8 cellular contexts compared by ENCODE assay signal in the genomic region with DNA sequence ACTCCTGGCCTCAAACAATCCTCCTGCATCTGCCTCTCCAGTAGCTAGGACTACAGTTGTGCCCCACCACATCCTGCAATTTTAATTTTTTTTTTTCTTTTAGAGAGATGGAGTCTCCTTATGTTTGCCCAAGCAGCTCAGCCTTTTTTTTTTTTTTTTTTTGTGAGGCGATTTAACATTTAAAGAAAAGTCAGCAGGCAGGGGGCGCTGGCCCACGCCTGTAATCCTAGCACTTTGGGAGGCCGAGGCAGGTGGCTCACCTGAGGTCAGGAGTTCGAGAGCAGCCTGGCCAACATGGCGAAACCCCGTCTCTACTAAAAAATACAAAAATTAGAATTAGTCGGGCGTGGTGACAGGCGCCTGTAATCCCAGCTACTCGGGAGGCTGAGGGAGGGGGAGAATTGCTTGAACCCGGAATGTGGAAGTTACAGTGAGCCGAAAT. TPM values are rescaled to one million over a fixed set of nuclear protein-coding genes. Genes with fewer than 3 reads are reported as not detected.
DNase-seq lines count a peak whose midpoint lies in the region; ATAC-seq and TF ChIP-seq lines count a peak whose summit lies in the region.
"Not testable (repeated sequence)": the region's sequence is repeated elsewhere in the genome, so short reads cannot be mapped to it uniquely, and the experiment has no call there.

No MANE protein-coding gene starts in this region.

- not testable (repeated sequence) for H3K9me3 Mint-ChIP-seq in nephron progenitor cell

- H4K91ac ChIP-seq in IMR-90 (ENCODE audit: insufficient read depth, low read depth, low read length): not testable (repeated sequence)

- not testable (repeated sequence) for H2BK15ac ChIP-seq in IMR-90 (ENCODE audit: low read depth, low read length)

- H2AK9ac ChIP-seq in IMR-90 (replicated peaks; ENCODE audit: low read depth, low read length, poor library complexity): not testable (repeated sequence)

- peaks cover 40% of the 10 kb centered on the region for H3K4me1 Mint-ChIP-seq in nephron progenitor cell

- not testable (repeated sequence) for TF ChIP-seq RAD21 in IMR-90 (IDR thresholded peaks at IDR 0.05; ENCODE audit: low read length)

- peak overlapping the region; percentile 54 for H3K4me3 Mint-ChIP-seq in nephron progenitor cell

- not testable (repeated sequence) for TF ChIP-seq EP300 in stomach (IDR thresholded peaks at IDR 0.05)

- not testable (repeated sequence) for H3K4me3 ChIP-seq in IMR-90 (ENCODE audit: insufficient read depth, low read depth, low read length); PC-9; ascending aorta; fibroblast of pulmonary artery (replicated peaks; ENCODE audit: low read depth, low read length); stomach

- not testable (repeated sequence) for H2AK5ac ChIP-seq in IMR-90 (ENCODE audit: low read depth, low read length)

- not testable (repeated sequence) for H3K9me1 ChIP-seq in IMR-90 (ENCODE audit: insufficient read depth, low read length)

- H3K27ac Mint-ChIP-seq in nephron progenitor cell: not testable (repeated sequence)

- H4K5ac ChIP-seq in IMR-90 (ENCODE audit: low read depth, low read length): not testable (repeated sequence)

- not testable (repeated sequence) for H2AFZ ChIP-seq in IMR-90 (replicated peaks; ENCODE audit: low read length, poor library complexity); PC-9

- not testable (repeated sequence) for H3K23ac ChIP-seq in IMR-90 (ENCODE audit: low read depth, low read length)

- H3K9ac ChIP-seq in IMR-90 (ENCODE audit: low read depth, low read length): not testable (repeated sequence)

- H4K20me1 ChIP-seq in IMR-90 (ENCODE audit: insufficient read depth, low read length); PC-9 (ENCODE audit: insufficient read depth): not testable (repeated sequence)

- H3K9me2 ChIP-seq in PC-9 (ENCODE audit: insufficient read depth): not testable (repeated sequence)

- not testable (repeated sequence) for H2BK120ac ChIP-seq in IMR-90 (ENCODE audit: low read depth, low read length)

- not testable (repeated sequence) for H3K14ac ChIP-seq in IMR-90 (replicated peaks; ENCODE audit: low read depth, low read length)

- ATAC-seq in IMR-90 (ENCODE audit: low read depth): not testable (repeated sequence)

- dilution Hi-C loops in IMR-90 (cut with HindIII; ENCODE audit: low sequenced_read_pairs, unreplicated experiment): not testable (repeated sequence)

- CTCF ChIA-PET in IMR-90 (lab: Yijun Ruan, JAX) (interaction anchor here (0.6 to 2.1 kb wide), 14 partner anchors 10 to 1204 kb away, joined by 3 to 10 read pairs (median 4); a partner anchor contains a TSS), PC-9 (lab: Charles Lee) (interaction anchor here (0.6 to 2.2 kb wide), 25 partner anchors 11 to 901 kb away, joined by 3 to 18 read pairs (median 5); a partner anchor contains a TSS)

- not testable (repeated sequence) for H3K27me3 Mint-ChIP-seq in nephron progenitor cell (ENCODE audit: low read depth, poor library complexity)

- not testable (repeated sequence) for H3K4ac ChIP-seq in IMR-90 (ENCODE audit: low read depth, low read length)

- H3K18ac ChIP-seq in IMR-90 (ENCODE audit: low read depth, low read length): not testable (repeated sequence)

- TF ChIP-seq POLR2A in IMR-90 (IDR thresholded peaks at IDR 0.05; ENCODE audit: low read depth, low read length); stomach (IDR thresholded peaks at IDR 0.05): not testable (repeated sequence)

- H2BK20ac ChIP-seq in IMR-90 (ENCODE audit: low read depth, low read length): not testable (repeated sequence)

- not testable (repeated sequence) for H3K4me2 ChIP-seq in IMR-90 (ENCODE audit: low read depth, low read length); PC-9

- H4K8ac ChIP-seq in IMR-90 (ENCODE audit: low read depth in 2 of 2, low read length in 2 of 2): not testable (repeated sequence)

- POLR2A ChIA-PET in IMR-90 (lab: Charles Lee; ENCODE audit: unreplicated experiment) (interaction anchor here (0.6 to 0.7 kb wide), 2 partner anchors 139 to 507 kb away, joined by 4 to 5 read pairs; no protein-coding TSS in a partner anchor), PC-9 (lab: Charles Lee; ENCODE audit: unreplicated experiment) (interaction anchor here (0.6 to 0.7 kb wide), 2 partner anchors 165 to 371 kb away, joined by 3 to 5 read pairs; a partner anchor contains a TSS)

- not testable (repeated sequence) for H3K56ac ChIP-seq in IMR-90 (ENCODE audit: extremely low read depth, insufficient read depth, low read length)

- intact Hi-C loops in IMR-90 (cut with micrococcal nuclease) (loop anchor here (1.0 to 5.0 kb wide), 5 partner anchors 136 to 514 kb away; a partner anchor contains a TSS), PC-9 (cut with micrococcal nuclease; ENCODE audit: unreplicated experiment) (loop anchor here (1.0 to 10.0 kb wide), 4 partner anchors 138 to 831 kb away; a partner anchor contains a TSS), ascending aorta (cut with DNase I) (loop anchor here (1.0 to 5.0 kb wide), 3 partner anchors 21 to 514 kb away; no protein-coding TSS in a partner anchor)
- intact Hi-C loops in stomach (cut with DNase I; ENCODE audit: low total_unique reads): not testable (repeated sequence)

- in situ Hi-C loops in Caki2 (cut with HindIII; ENCODE audit: low pct_unique_long_range_greater_than_20kb, low sequenced_read_pairs): not testable (repeated sequence)
- in situ Hi-C loops in IMR-90 (cut with MboI; ENCODE audit: low sequenced_read_pairs): loop anchor here (10.0 kb wide), 1 partner anchor 531 kb away; no protein-coding TSS in a partner anchor

- H3K79me2 ChIP-seq in PC-9 (ENCODE audit: low read depth): not testable (repeated sequence)

- 30% methylated on average over 2 of the region's 13 CpGs; no CpG with 5 or more reads in 1 of the 2 experiments for WGBS in IMR-90 (ENCODE audit: extremely low coverage in 2 of 2, insufficient read length in 1 of 2), 2 experiments
- WGBS in stomach, 5 donors: 56 to 71% (median 64%) methylated on average over 13 of the region's 13 CpGs

- peaks cover 15% of the 10 kb centered on the region; the same call in 1 of the 2 replicates for H3F3A ChIP-seq in PC-9 (ENCODE audit: insufficient read depth, low read depth)

- not testable (repeated sequence) for H3K9me3 ChIP-seq in IMR-90 (ENCODE audit: control insufficient read depth, insufficient read depth, low read length); PC-9 (ENCODE audit: insufficient read depth, low read depth); ascending aorta; stomach

- DNase-seq in Caki2 (ENCODE audit: low read depth) (peak; percentile 52), PC-9 (peak; percentile 22 to 46), fibroblast of pulmonary artery (ENCODE audit: low read depth) (peak; percentile 35), nephron progenitor cell (peak; percentile 28), stomach (peak; percentile 36)
- not testable (repeated sequence) for DNase-seq in IMR-90; ascending aorta (ENCODE audit: low spot score in 2 of 2)
- DNase-seq in activated CD4-positive, alpha-beta T cell treated with anti-CD3 and anti-CD28 coated beads, Interleukin-2, amount 50 U/mL, for 1 hour: peak; percentile 42

- not testable (repeated sequence) for BruUV-seq in IMR-90 (replicated peaks; lab: Mats Ljungman, UMichigan); PC-9 (replicated peaks; lab: Mats Ljungman, UMichigan)

- not testable (repeated sequence) for H2BK5ac ChIP-seq in IMR-90 (ENCODE audit: low read depth, low read length, poor library complexity, severe bottlenecking)

- peak; percentile 39 for TF ChIP-seq CTCF in IMR-90 (conservative IDR thresholded peaks at IDR 0.05; ENCODE audit: low read depth, low read length)
- peak; percentile 70 for TF ChIP-seq CTCF in PC-9 (conservative IDR thresholded peaks at IDR 0.05)
- peak; percentile 8 to 39 (median 20) for TF ChIP-seq CTCF in ascending aorta (IDR thresholded peaks at IDR 0.05)
- TF ChIP-seq CTCF in fibroblast of pulmonary artery (IDR thresholded peaks at IDR 0.05; ENCODE audit: low read length, missing control alignments): peak; percentile 30
- TF ChIP-seq CTCF in nephron progenitor cell (IDR thresholded peaks at IDR 0.05): not testable (repeated sequence)
- peak in 2 of 7 experiments; percentile 16 to 21 for TF ChIP-seq CTCF in stomach (IDR thresholded peaks at IDR 0.05)

- not testable (repeated sequence) for H3K27me3 ChIP-seq in IMR-90 (ENCODE audit: control insufficient read depth, insufficient read depth, low read length); PC-9 (ENCODE audit: insufficient read depth, low read depth); ascending aorta; stomach

- not testable (repeated sequence) for H3K36me3 ChIP-seq in IMR-90 (ENCODE audit: control insufficient read depth, insufficient read depth, low read length); PC-9 (ENCODE audit: low read depth); ascending aorta; stomach

- H3K4me1 ChIP-seq in IMR-90 (ENCODE audit: control insufficient read depth, insufficient read depth, low read length) (peaks cover 12% of the 10 kb centered on the region), PC-9 (replicated peaks; ENCODE audit: insufficient read depth) (peaks cover 18% of the 10 kb centered on the region), ascending aorta (peaks cover 7 to 24% of the 10 kb centered on the region in 2 donors), stomach (peaks cover 18 to 60% (median 34%) of the 10 kb centered on the region in 4 donors)

- H3K27ac ChIP-seq in IMR-90 (ENCODE audit: insufficient read depth, low read length); PC-9; ascending aorta: not testable (repeated sequence)
- peak overlapping the region in 1 of 5 donors; percentile 53 for H3K27ac ChIP-seq in stomach

- H3K36me3 Mint-ChIP-seq in nephron progenitor cell (ENCODE audit: low read depth): not testable (repeated sequence)

- peaks cover 18 to 21% of the 10 kb centered on the region in 2 experiments for H3K79me1 ChIP-seq in IMR-90 (ENCODE audit: low read depth in 1 of 2, low read length in 2 of 2)

RNA-seq across cellular contexts. Expression of a gene that starts 1.3 kb away (rescaled TPM):
- 84.7 and 97.7 TPM in 2 replicates for total RNA-seq in Caki2 (2014; rRNA removed; shearing (Covaris generic); ENCODE audit: low replicate concordance)
- total RNA-seq in IMR-90 (2012; rRNA removed) (40.0 and 47.5 TPM in 2 replicates), PC-9 (2021) (7.6 and 12.4 TPM in 2 replicates), ascending aorta (0.85 TPM), stomach (1 to 10 TPM in 3 of 5 donors, under 1 TPM in 1, not detected in 1; under 0.01 to 2.8 (median 1.9) TPM)
- polyA plus RNA-seq in IMR-90 (2012; rRNA removed) (42.7 and 46.9 TPM in 2 replicates), stomach (1 to 10 TPM in 2 of 3 donors, under 1 TPM in 1; 0.46 to 7.2 (median 5.6) TPM)
- 29.3 and 63.1 TPM in 2 replicates for polyA plus RNA-seq in IMR-90 (2012; cell fraction: cytosol; rRNA removed)
- polyA plus RNA-seq in IMR-90 (2012; cell fraction: nucleus; rRNA removed; ENCODE audit: low replicate concordance): 24.3 and 25.0 TPM in 2 replicates
